8 cellular contexts compared by ENCODE assay signal in the genomic region with DNA sequence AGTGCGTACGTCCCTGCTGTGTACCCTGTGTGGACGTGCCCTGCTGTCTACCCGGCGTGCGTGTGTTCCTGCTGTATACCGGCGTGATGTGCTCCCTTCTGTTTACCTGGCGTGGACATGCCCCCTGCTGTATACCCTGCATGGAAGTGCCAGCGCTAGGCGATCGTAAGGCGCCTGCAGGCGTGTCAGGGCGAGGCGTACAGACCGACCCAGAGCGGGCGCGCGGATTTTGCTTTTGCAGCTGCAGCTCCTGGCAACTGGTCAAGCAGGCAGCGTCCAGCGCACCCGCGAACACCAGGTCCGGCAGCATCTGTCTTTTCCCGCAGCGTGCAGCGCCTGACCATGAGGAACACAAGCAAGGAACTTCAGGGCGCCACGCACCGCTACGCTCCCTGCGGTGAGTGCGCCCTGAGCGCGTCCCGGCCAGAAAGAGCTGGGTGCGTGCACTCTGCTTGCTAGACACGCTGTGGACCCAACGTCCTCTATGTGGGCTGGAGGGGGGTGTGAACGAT. TPM values are rescaled to one million over a fixed set of nuclear protein-coding genes. Genes with fewer than 3 reads are reported as not detected.
DNase-seq lines count a peak whose midpoint lies in the region; ATAC-seq and TF ChIP-seq lines count a peak whose summit lies in the region.

No MANE protein-coding gene starts in this region.

- H3K4me3 ChIP-seq in AG09309 (ENCODE audit: control insufficient read depth, low read depth, low read length) (peak overlapping the region; percentile 56), heart right ventricle (peak overlapping the region; percentile 41 to 84 (median 62)), prostate gland (peak overlapping the region; percentile 16 to 32)

- peaks cover 52% of the 10 kb centered on the region for H3K27me3 Mint-ChIP-seq in activated T-helper 1 cell treated with anti-CD3 and anti-CD28 coated beads, Interleukin-12 subunit alpha, Interleukin-12 subunit beta, Interleukin-2, Interleukin-4 antibody, amounts not matched to agents 30 ng/mL and 10 ng/mL and 1 ng/mL, durations not matched to agents 14 hours and 24 hours and 36 hours (ENCODE audit: insufficient read depth)

- WGBS in heart right ventricle, 2 donors = 1 to 2% methylated on average over 42 of the region's 42 CpGs
- WGBS in prostate gland = 3% methylated on average over 21 of the region's 42 CpGs

- peak overlapping the region; percentile 70 for H3K27ac Mint-ChIP-seq in activated T-helper 1 cell treated with anti-CD3 and anti-CD28 coated beads, Interleukin-12 subunit alpha, Interleukin-12 subunit beta, Interleukin-2, Interleukin-4 antibody, amounts not matched to agents 30 ng/mL and 10 ng/mL and 1 ng/mL, durations not matched to agents 14 hours and 24 hours and 36 hours

- no peaks in the 10 kb centered on the region for H3K36me3 Mint-ChIP-seq in activated T-helper 1 cell treated with anti-CD3 and anti-CD28 coated beads, Interleukin-12 subunit alpha, Interleukin-12 subunit beta, Interleukin-2, Interleukin-4 antibody, amounts not matched to agents 30 ng/mL and 10 ng/mL and 1 ng/mL, durations not matched to agents 14 hours and 24 hours and 36 hours (ENCODE audit: low read depth)

- no peak for TF ChIP-seq POLR2A in prostate gland (IDR thresholded peaks at IDR 0.05)

- TF ChIP-seq CTCF in AG09309 (IDR thresholded peaks at IDR 0.05; ENCODE audit: control insufficient read depth, insufficient read depth, low read depth, low read length, missing control alignments) (no peak), heart right ventricle (IDR thresholded peaks at IDR 0.05) (no peak), prostate gland (IDR thresholded peaks at IDR 0.05) (no peak)

- peaks cover 17% of the 10 kb centered on the region for H3K4me1 Mint-ChIP-seq in activated T-helper 1 cell treated with anti-CD3 and anti-CD28 coated beads, Interleukin-12 subunit alpha, Interleukin-12 subunit beta, Interleukin-2, Interleukin-4 antibody, amounts not matched to agents 30 ng/mL and 10 ng/mL and 1 ng/mL, durations not matched to agents 14 hours and 24 hours and 36 hours (ENCODE audit: low read depth)

- peak overlapping the region; percentile 81 for H3K4me3 Mint-ChIP-seq in activated T-helper 1 cell treated with anti-CD3 and anti-CD28 coated beads, Interleukin-12 subunit alpha, Interleukin-12 subunit beta, Interleukin-2, Interleukin-4 antibody, amounts not matched to agents 30 ng/mL and 10 ng/mL and 1 ng/mL, durations not matched to agents 14 hours and 24 hours and 36 hours

- H3K36me3 ChIP-seq in heart right ventricle = no peaks in the 10 kb centered on the region
- H3K36me3 ChIP-seq in prostate gland = no peaks in the 10 kb centered on the region

- intact Hi-C loops in activated T-helper 1 cell treated with anti-CD3 and anti-CD28 coated beads, Interleukin-12 subunit alpha, Interleukin-12 subunit beta, Interleukin-2, Interleukin-4 antibody, amounts not matched to agents 30 ng/mL and 10 ng/mL and 1 ng/mL, durations not matched to agents 14 hours and 24 hours and 36 hours (cut with micrococcal nuclease) = loop anchor here (1.0 to 2.0 kb wide), 5 partner anchors 45 to 74 kb away; a partner anchor contains a TSS
- intact Hi-C loops in heart right ventricle (cut with DNase I) = loop anchor here in 6 of 10 donors (1.0 to 10.0 kb wide), 7 partner anchors 51 to 74 kb away; a partner anchor contains a TSS
- intact Hi-C loops in prostate gland (cut with DNase I) = loop anchor here (5.0 kb wide), 1 partner anchor 76 kb away; no protein-coding TSS in a partner anchor

- DNase-seq in AG09309 (ENCODE audit: low read depth) (no peak), heart right ventricle (peak; percentile 15 to 52), prostate gland (ENCODE audit: low spot score) (no peak), SHP77 (lab: John Stamatoyannopoulos, UW) (no peak)
- DNase-seq in activated T-helper 1 cell treated with anti-CD3 and anti-CD28 coated beads, Interleukin-12 subunit alpha, Interleukin-12 subunit beta, Interleukin-2, Interleukin-4 antibody, amounts not matched to agents 30 ng/mL and 10 ng/mL and 1 ng/mL, durations not matched to agents 14 hours and 24 hours and 36 hours (ENCODE audit: low spot score) = no peak

- peaks cover 3 to 17% (median 13%) of the 10 kb centered on the region in 9 donors for H3K4me1 ChIP-seq in heart right ventricle
- peaks cover 2% of the 10 kb centered on the region for H3K4me1 ChIP-seq in prostate gland (replicated peaks)

- H3K9me3 ChIP-seq in heart right ventricle (no peaks in the 10 kb centered on the region), prostate gland (no peaks in the 10 kb centered on the region)

- ATAC-seq in GM21723 (IDR thresholded peaks at IDR 0.05; ENCODE audit: unreplicated experiment) = peak; percentile 15
- peak; percentile 7 to 73 (median 37) for ATAC-seq in heart right ventricle
- no peak for ATAC-seq in GM21786 (IDR thresholded peaks at IDR 0.05; ENCODE audit: unreplicated experiment)
- no peak for ATAC-seq in GM19452 (IDR thresholded peaks at IDR 0.05; ENCODE audit: unreplicated experiment)

- H3K27ac ChIP-seq in heart right ventricle (no peak overlapping the region), prostate gland (no peak overlapping the region)

- peaks cover 0 to 62% (median 18%) of the 10 kb centered on the region in 7 donors for H3K27me3 ChIP-seq in heart right ventricle
- peaks cover 3% of the 10 kb centered on the region for H3K27me3 ChIP-seq in prostate gland (replicated peaks; ENCODE audit: insufficient read depth)

- H3K9me3 Mint-ChIP-seq in activated T-helper 1 cell treated with anti-CD3 and anti-CD28 coated beads, Interleukin-12 subunit alpha, Interleukin-12 subunit beta, Interleukin-2, Interleukin-4 antibody, amounts not matched to agents 30 ng/mL and 10 ng/mL and 1 ng/mL, durations not matched to agents 14 hours and 24 hours and 36 hours = no peaks in the 10 kb centered on the region

RNA-seq across cellular contexts. Expression of a gene that starts 0.7 kb away (rescaled TPM):
- total RNA-seq in activated T-helper 1 cell treated with anti-CD3 and anti-CD28 coated beads, Interleukin-12 subunit alpha, Interleukin-12 subunit beta, Interleukin-2, Interleukin-4 antibody, amounts not matched to agents 30 ng/mL and 10 ng/mL and 1 ng/mL, durations not matched to agents 14 hours and 24 hours and 36 hours = 0.10 and 0.31 TPM in 2 replicates
- total RNA-seq in heart right ventricle (under 1 TPM in 1 of 10 donors, not detected in 9; 0.24 TPM), prostate gland (under 1 TPM in 1 of 2 donors, not detected in 1; 0.34 TPM)
- polyA plus RNA-seq in heart right ventricle = not detected

RNA-seq across cellular contexts. Expression of a gene that starts 7.1 kb away (rescaled TPM):
- not detected in 2 replicates for total RNA-seq in activated T-helper 1 cell treated with anti-CD3 and anti-CD28 coated beads, Interleukin-12 subunit alpha, Interleukin-12 subunit beta, Interleukin-2, Interleukin-4 antibody, amounts not matched to agents 30 ng/mL and 10 ng/mL and 1 ng/mL, durations not matched to agents 14 hours and 24 hours and 36 hours
- total RNA-seq in heart right ventricle (not detected), prostate gland (1 to 10 TPM in 1 of 2 donors, not detected in 1; 4.5 TPM)
- not detected for polyA plus RNA-seq in heart right ventricle

RNA-seq across cellular contexts. Expression of a gene that starts 53.0 kb away (rescaled TPM):
- total RNA-seq in activated T-helper 1 cell treated with anti-CD3 and anti-CD28 coated beads, Interleukin-12 subunit alpha, Interleukin-12 subunit beta, Interleukin-2, Interleukin-4 antibody, amounts not matched to agents 30 ng/mL and 10 ng/mL and 1 ng/mL, durations not matched to agents 14 hours and 24 hours and 36 hours = 51.6 and 55.4 TPM in 2 replicates
- 10 to 100 TPM; 14.4 to 26.6 (median 17.4) TPM for total RNA-seq in heart right ventricle
- polyA plus RNA-seq in heart right ventricle = 10 to 100 TPM; 27.5 to 54.5 TPM
- total RNA-seq in prostate gland = 10 to 100 TPM in 1 of 2 donors, 1 to 10 TPM in 1; 4.9 to 13.0 TPM

RNA-seq across cellular contexts. Expression of a gene that starts 56.6 kb away (rescaled TPM):
- 34.4 and 36.4 TPM in 2 replicates for total RNA-seq in activated T-helper 1 cell treated with anti-CD3 and anti-CD28 coated beads, Interleukin-12 subunit alpha, Interleukin-12 subunit beta, Interleukin-2, Interleukin-4 antibody, amounts not matched to agents 30 ng/mL and 10 ng/mL and 1 ng/mL, durations not matched to agents 14 hours and 24 hours and 36 hours
- total RNA-seq in heart right ventricle = 10 to 100 TPM; 21.5 to 35.9 (median 28.1) TPM
- polyA plus RNA-seq in heart right ventricle = 10 to 100 TPM in 1 of 2 donors, 1 to 10 TPM in 1; 9.6 to 11.6 TPM
- 10 to 100 TPM; 26.1 to 43.1 TPM for total RNA-seq in prostate gland

Comparison
In these comparisons a context has a peak if more than half of its experiments do, and no peak if none do; other contexts are left out.
1. DNase-seq: peak in heart right ventricle (2 of 2); none in AG09309 (single experiment), activated T-helper 1 cell treated with anti-CD3 and anti-CD28 coated beads, Interleukin-12 subunit alpha, Interleukin-12 subunit beta, Interleukin-2, Interleukin-4 antibody, amounts not matched to agents 30 ng/mL and 10 ng/mL and 1 ng/mL, durations not matched to agents 14 hours and 24 hours and 36 hours (single experiment), prostate gland (single experiment) and SHP77 (0 of 2).
2. ATAC-seq: peak in GM21723 (single experiment) and heart right ventricle (8 of 8); none in GM21786 (single experiment) and GM19452 (single experiment).
3. Peak in every context shown above with its lines, with median percentiles within 50 percentile points of each other: H3K4me3 ChIP-seq.